Comparison of ENCODE assay signal across 8 cellular contexts in genomic region chr15:50182233-50183013, GRCh38. TPM values are rescaled to one million over a fixed set of nuclear protein-coding genes. Genes with fewer than 3 reads are reported as not detected.
DNase-seq lines count a peak whose midpoint lies in the region; ATAC-seq lines count a peak whose summit lies in the region.

No MANE protein-coding gene starts in this region.

- peaks cover 16% of the 10 kb centered on the region for H3K27me3 Mint-ChIP-seq in activated naive CD8-positive, alpha-beta T cell

- no peaks in the 10 kb centered on the region for H3K36me3 Mint-ChIP-seq in activated naive CD8-positive, alpha-beta T cell

- no peaks in the 10 kb centered on the region for H3K9me3 Mint-ChIP-seq in activated naive CD8-positive, alpha-beta T cell (ENCODE audit: low read depth)

- intact Hi-C loops in left ventricle myocardium superior (cut with micrococcal nuclease) = no loop called here
- intact Hi-C loops in sciatic nerve (cut with DNase I) = no loop called here

- DNase-seq in NCI-H510A treated with DMSO at 0.1 percent for 48 hours (lab: John Stamatoyannopoulos, UW) (peak; percentile 60), NCI-H510A (lab: John Stamatoyannopoulos, UW) (no peak), NOMO-1 treated with DMSO at 0.1 percent for 48 hours (lab: John Stamatoyannopoulos, UW; ENCODE audit: unreplicated experiment) (peak; percentile 34), left ventricle myocardium superior (peak; percentile 48), sciatic nerve (ENCODE audit: low spot score) (no peak), superior temporal gyrus (ENCODE audit: extremely low spot score) (no peak)

- H3K27ac Mint-ChIP-seq in activated naive CD8-positive, alpha-beta T cell = peak overlapping the region; percentile 22

- ATAC-seq in HG02973 (IDR thresholded peaks at IDR 0.05; ENCODE audit: unreplicated experiment) (peak; percentile 40), left ventricle myocardium superior (peak; percentile 52), sciatic nerve (peak; percentile 51)

- H3K4me3 Mint-ChIP-seq in activated naive CD8-positive, alpha-beta T cell = peak overlapping the region; percentile 90

- H3K4me1 Mint-ChIP-seq in activated naive CD8-positive, alpha-beta T cell (ENCODE audit: low read depth) = peaks cover 14% of the 10 kb centered on the region

RNA-seq across cellular contexts. Expression of gene SLC27A2, which starts 0.4 kb away (rescaled TPM):
- total RNA-seq in left ventricle myocardium superior (not detected), sciatic nerve (0.36 TPM)

Comparison
In these comparisons a context has a peak if more than half of its experiments do, and no peak if none do; other contexts are left out.
1. DNase-seq: peak in NCI-H510A treated with DMSO at 0.1 percent for 48 hours (single experiment), NOMO-1 treated with DMSO at 0.1 percent for 48 hours (single experiment) and left ventricle myocardium superior (single experiment); none in NCI-H510A (single experiment), sciatic nerve (single experiment) and superior temporal gyrus (single experiment).
2. Peak in every context shown above with its lines, with median percentiles within 50 percentile points of each other: ATAC-seq.